15 cellular contexts compared by ENCODE assay signal in genomic region chr12:22935090-22935489, GRCh38.
DNase-seq lines count a peak whose midpoint lies in the region; ATAC-seq and TF ChIP-seq lines count a peak whose summit lies in the region.
"Had no signal": no experiment of that assay in that cellular context is flagged by ENCODE, and none has a peak within 500 bp of the region (broad histone marks: within the 10 kb centered on the region; RNA-seq: fewer than 3 reads in every experiment).

No MANE protein-coding gene starts in this region.

- CTCF ChIA-PET in MCF 10A (lab: Yijun Ruan, JAX) = interaction anchor here (0.6 to 1.3 kb wide), 6 partner anchors 10 to 206 kb away, joined by 3 to 6 read pairs (median 3); no protein-coding TSS in a partner anchor

- intact Hi-C loops in MCF 10A (cut with micrococcal nuclease) = no loop called here

- DNase-seq in H4 (ENCODE audit: low spot score) (peak; percentile 39), NCI-H345 (lab: John Stamatoyannopoulos, UW) (peak; percentile 70), MCF 10A (ENCODE audit: unreplicated experiment) (peak; percentile 31), osteoblast (ENCODE audit: insufficient read length, low spot score, missing footprints) (no peak), amniotic stem cell (lab: John Stamatoyannopoulos, UW) (no peak), NCI-H1105 (lab: John Stamatoyannopoulos, UW) (no peak), GM13977 (ENCODE audit: low spot score) (no peak)
- DNase-seq: activated naive CD4-positive, alpha-beta T cell treated with anti-CD3 and anti-CD28 coated beads, Interleukin-2, amount 10 ng/mL, durations not matched to agents 7 days and 5 days; KG1; NCI-H526; pancreas; transverse colon had no signal

- in situ Hi-C loops in GM13977 (cut with MboI; ENCODE audit: low pct_unique_long_range_greater_than_20kb, low sequenced_read_pairs, unreplicated experiment) = no loop called here

- H3K36me3 ChIP-seq in osteoblast (ENCODE audit: insufficient read depth, low read length) = no peaks in the 10 kb centered on the region
- H3K36me3 ChIP-seq: pancreas, transverse colon had no signal

- H3K79me2 ChIP-seq in osteoblast (ENCODE audit: insufficient read depth, low read length) = no peaks in the 10 kb centered on the region

- no peaks in the 10 kb centered on the region for H3K9me3 Mint-ChIP-seq in MCF 10A (ENCODE audit: unreplicated experiment)

- H4K20me1 ChIP-seq in osteoblast (ENCODE audit: insufficient read depth, low read length) = no peaks in the 10 kb centered on the region

- peaks cover 15% of the 10 kb centered on the region for H3K4me1 Mint-ChIP-seq in MCF 10A (ENCODE audit: insufficient read depth, unreplicated experiment)
- H3K4me1 Mint-ChIP-seq: activated naive CD4-positive, alpha-beta T cell treated with anti-CD3 and anti-CD28 coated beads, Interleukin-2, amount 10 ng/mL, durations not matched to agents 7 days and 5 days; central memory CD8-positive, alpha-beta T cell; mesothelial cell of epicardium had no signal

- no peak for ATAC-seq in HG03342 (IDR thresholded peaks at IDR 0.05; ENCODE audit: unreplicated experiment)
- ATAC-seq: pancreas had no signal

- no peaks in the 10 kb centered on the region for H3K9me3 ChIP-seq in osteoblast (ENCODE audit: low read depth, low read length)
- H3K9me3 ChIP-seq: pancreas, transverse colon had no signal

- peak overlapping the region; percentile 46 for H3K27ac Mint-ChIP-seq in MCF 10A (ENCODE audit: low read depth, unreplicated experiment)
- H3K27ac Mint-ChIP-seq: activated naive CD4-positive, alpha-beta T cell treated with anti-CD3 and anti-CD28 coated beads, Interleukin-2, amount 10 ng/mL, durations not matched to agents 7 days and 5 days; mesothelial cell of epicardium had no signal

- BruUV-seq in MCF 10A (replicated peaks; lab: Mats Ljungman, UMichigan) = no TSS peak

- no peaks in the 10 kb centered on the region for H3K4me1 ChIP-seq in osteoblast (ENCODE audit: insufficient read depth, low read length)
- H3K4me1 ChIP-seq: pancreas, transverse colon had no signal

- peak overlapping the region; percentile 44 for H3K4me2 ChIP-seq in osteoblast (ENCODE audit: insufficient read depth, low read length)

- H3K36me3 Mint-ChIP-seq in MCF 10A (ENCODE audit: insufficient read depth, unreplicated experiment) = no peaks in the 10 kb centered on the region
- H3K36me3 Mint-ChIP-seq: activated naive CD4-positive, alpha-beta T cell treated with anti-CD3 and anti-CD28 coated beads, Interleukin-2, amount 10 ng/mL, durations not matched to agents 7 days and 5 days; mesothelial cell of epicardium had no signal

- peak overlapping the region; percentile 57 for H3K4me3 Mint-ChIP-seq in MCF 10A (ENCODE audit: unreplicated experiment)
- H3K4me3 Mint-ChIP-seq: activated naive CD4-positive, alpha-beta T cell treated with anti-CD3 and anti-CD28 coated beads, Interleukin-2, amount 10 ng/mL, durations not matched to agents 7 days and 5 days; central memory CD8-positive, alpha-beta T cell; mesothelial cell of epicardium had no signal

- POLR2A ChIA-PET in MCF 10A (lab: Yijun Ruan, JAX) = no interaction called here

- no peak overlapping the region for H2AFZ ChIP-seq in osteoblast (ENCODE audit: low read length)

- H3K27ac ChIP-seq in osteoblast (ENCODE audit: low read depth, low read length) = no peak overlapping the region
- H3K27ac ChIP-seq: pancreas, transverse colon had no signal

- H3K27me3 ChIP-seq in osteoblast (ENCODE audit: insufficient read depth, low read length) = no peaks in the 10 kb centered on the region
- H3K27me3 ChIP-seq: pancreas, transverse colon had no signal

- TF ChIP-seq CTCF in MCF 10A (IDR thresholded peaks at IDR 0.05; ENCODE audit: unreplicated experiment) = no peak
- no peak for TF ChIP-seq CTCF in osteoblast (IDR thresholded peaks at IDR 0.05; ENCODE audit: extremely low read depth, low read depth, low read length)
- no peak for TF ChIP-seq CTCF in GM13977 (IDR thresholded peaks at IDR 0.05; ENCODE audit: extremely low read depth, insufficient read depth, missing control alignments)

- H3K27me3 Mint-ChIP-seq in MCF 10A (ENCODE audit: insufficient read depth, unreplicated experiment) = no peaks in the 10 kb centered on the region
- H3K27me3 Mint-ChIP-seq: activated naive CD4-positive, alpha-beta T cell treated with anti-CD3 and anti-CD28 coated beads, Interleukin-2, amount 10 ng/mL, durations not matched to agents 7 days and 5 days had no signal

- peak overlapping the region; percentile 15 for H3K4me3 ChIP-seq in osteoblast (ENCODE audit: insufficient read depth, low read length)
- H3K4me3 ChIP-seq: pancreas, transverse colon had no signal

Comparison
In these comparisons a context has a peak if more than half of its experiments do, and no peak if none do; other contexts are left out.
1. DNase-seq: peak in H4 (single experiment), NCI-H345 (single experiment) and MCF 10A (single experiment); none in osteoblast (single experiment), amniotic stem cell (single experiment), NCI-H1105 (single experiment) and GM13977 (single experiment).